Comparison of ENCODE assay signal across 8 cellular contexts in genomic region chr5:96565843-96566242, GRCh38.
DNase-seq lines count a peak whose midpoint lies in the region; ATAC-seq and TF ChIP-seq lines count a peak whose summit lies in the region.

No MANE protein-coding gene starts in this region.

- H3K27ac Mint-ChIP-seq in activated T-helper 2 cell treated with anti-CD3 and anti-CD28 coated beads, Interferon-gamma antibody, Interleukin-2, Interleukin-4, amounts not matched to agents 10 μg/mL and 5 μg/mL and 100 μg/mL, durations not matched to agents 14 hours and 24 hours and 36 hours = no peak overlapping the region
- H3K27ac Mint-ChIP-seq in activated CD4-positive, alpha-beta memory T cell treated with anti-CD3 and anti-CD28 coated beads, Interleukin-2, amount 10 ng/mL, durations not matched to agents 7 days and 5 days = no peak overlapping the region

- H2AFZ ChIP-seq in osteoblast (ENCODE audit: low read length) = no peak overlapping the region

- H4K20me1 ChIP-seq in osteoblast (ENCODE audit: insufficient read depth, low read length) = no peaks in the 10 kb centered on the region

- WGBS in psoas muscle, 3 donors = 43 to 59% (median 45%) methylated on average over 4 of the region's 4 CpGs

- peaks cover 14% of the 10 kb centered on the region for H3K4me1 Mint-ChIP-seq in activated T-helper 2 cell treated with anti-CD3 and anti-CD28 coated beads, Interferon-gamma antibody, Interleukin-2, Interleukin-4, amounts not matched to agents 10 μg/mL and 5 μg/mL and 100 μg/mL, durations not matched to agents 14 hours and 24 hours and 36 hours (ENCODE audit: low read depth)
- peaks cover 17% of the 10 kb centered on the region for H3K4me1 Mint-ChIP-seq in activated CD4-positive, alpha-beta memory T cell treated with anti-CD3 and anti-CD28 coated beads, Interleukin-2, amount 10 ng/mL, durations not matched to agents 7 days and 5 days

- no peak overlapping the region for H3K4me3 Mint-ChIP-seq in activated T-helper 2 cell treated with anti-CD3 and anti-CD28 coated beads, Interferon-gamma antibody, Interleukin-2, Interleukin-4, amounts not matched to agents 10 μg/mL and 5 μg/mL and 100 μg/mL, durations not matched to agents 14 hours and 24 hours and 36 hours (ENCODE audit: low read depth)
- H3K4me3 Mint-ChIP-seq in activated CD4-positive, alpha-beta memory T cell treated with anti-CD3 and anti-CD28 coated beads, Interleukin-2, amount 10 ng/mL, durations not matched to agents 7 days and 5 days = no peak overlapping the region

- H3K9me3 ChIP-seq in osteoblast (ENCODE audit: low read depth, low read length) (no peaks in the 10 kb centered on the region), psoas muscle (no peaks in the 10 kb centered on the region)

- no peaks in the 10 kb centered on the region for H3K9me3 Mint-ChIP-seq in activated T-helper 2 cell treated with anti-CD3 and anti-CD28 coated beads, Interferon-gamma antibody, Interleukin-2, Interleukin-4, amounts not matched to agents 10 μg/mL and 5 μg/mL and 100 μg/mL, durations not matched to agents 14 hours and 24 hours and 36 hours
- peaks cover 2% of the 10 kb centered on the region for H3K9me3 Mint-ChIP-seq in activated CD4-positive, alpha-beta memory T cell treated with anti-CD3 and anti-CD28 coated beads, Interleukin-2, amount 10 ng/mL, durations not matched to agents 7 days and 5 days

- H3K36me3 Mint-ChIP-seq in activated T-helper 2 cell treated with anti-CD3 and anti-CD28 coated beads, Interferon-gamma antibody, Interleukin-2, Interleukin-4, amounts not matched to agents 10 μg/mL and 5 μg/mL and 100 μg/mL, durations not matched to agents 14 hours and 24 hours and 36 hours (ENCODE audit: low read depth) = no peaks in the 10 kb centered on the region
- H3K36me3 Mint-ChIP-seq in activated CD4-positive, alpha-beta memory T cell treated with anti-CD3 and anti-CD28 coated beads, Interleukin-2, amount 10 ng/mL, durations not matched to agents 7 days and 5 days (ENCODE audit: low read depth) = no peaks in the 10 kb centered on the region

- H3K4me3 ChIP-seq in osteoblast (ENCODE audit: insufficient read depth, low read length) = no peak overlapping the region
- no peak overlapping the region for H3K4me3 ChIP-seq in psoas muscle

- CTCF ChIA-PET in activated CD4-positive, alpha-beta memory T cell treated with anti-CD3 and anti-CD28 coated beads, Interleukin-2, amount 10 ng/mL, durations not matched to agents 7 days and 5 days (lab: Charles Lee) = no interaction called here

- DNase-seq in T1000 (lab: John Stamatoyannopoulos, UW) = peak; percentile 13
- DNase-seq in osteoblast (ENCODE audit: insufficient read length, low spot score, missing footprints) = peak; percentile 78
- no peak for DNase-seq in activated T-helper 2 cell treated with anti-CD3 and anti-CD28 coated beads, Interferon-gamma antibody, Interleukin-2, Interleukin-4, amounts not matched to agents 10 μg/mL and 5 μg/mL and 100 μg/mL, durations not matched to agents 14 hours and 24 hours and 36 hours (ENCODE audit: low spot score)
- DNase-seq in psoas muscle = no peak
- no peak for DNase-seq in activated CD4-positive, alpha-beta memory T cell treated with anti-CD3 and anti-CD28 coated beads, Interleukin-2, amount 10 ng/mL, durations not matched to agents 7 days and 5 days
- no peak for DNase-seq in NAMALWA (ENCODE audit: low spot score)

- TF ChIP-seq CTCF in osteoblast (IDR thresholded peaks at IDR 0.05; ENCODE audit: extremely low read depth, low read depth, low read length) (no peak), psoas muscle (IDR thresholded peaks at IDR 0.05) (no peak)

- H3K27me3 ChIP-seq in osteoblast (ENCODE audit: insufficient read depth, low read length) = no peaks in the 10 kb centered on the region
- H3K27me3 ChIP-seq in psoas muscle (ENCODE audit: insufficient read depth in 3 of 3, low read length in 2 of 3) = peaks cover 0 to 8% (median 0%) of the 10 kb centered on the region in 3 donors

- H3K36me3 ChIP-seq in osteoblast (ENCODE audit: insufficient read depth, low read length) (no peaks in the 10 kb centered on the region), psoas muscle (ENCODE audit: insufficient read depth in 1 of 2, low read depth in 1 of 2) (no peaks in the 10 kb centered on the region)

- intact Hi-C loops in activated T-helper 2 cell treated with anti-CD3 and anti-CD28 coated beads, Interferon-gamma antibody, Interleukin-2, Interleukin-4, amounts not matched to agents 10 μg/mL and 5 μg/mL and 100 μg/mL, durations not matched to agents 14 hours and 24 hours and 36 hours (cut with micrococcal nuclease) = loop anchor here (2.0 kb wide), 1 partner anchor 29 kb away; no protein-coding TSS in a partner anchor
- intact Hi-C loops in psoas muscle (cut with DNase I) = no loop called here

- H3K79me2 ChIP-seq in osteoblast (ENCODE audit: insufficient read depth, low read length) = no peaks in the 10 kb centered on the region

- peaks cover 29% of the 10 kb centered on the region for H3K27me3 Mint-ChIP-seq in activated T-helper 2 cell treated with anti-CD3 and anti-CD28 coated beads, Interferon-gamma antibody, Interleukin-2, Interleukin-4, amounts not matched to agents 10 μg/mL and 5 μg/mL and 100 μg/mL, durations not matched to agents 14 hours and 24 hours and 36 hours (ENCODE audit: low read depth)
- no peaks in the 10 kb centered on the region for H3K27me3 Mint-ChIP-seq in activated CD4-positive, alpha-beta memory T cell treated with anti-CD3 and anti-CD28 coated beads, Interleukin-2, amount 10 ng/mL, durations not matched to agents 7 days and 5 days

- POLR2A ChIA-PET in activated CD4-positive, alpha-beta memory T cell treated with anti-CD3 and anti-CD28 coated beads, Interleukin-2, amount 10 ng/mL, durations not matched to agents 7 days and 5 days (lab: Charles Lee) = interaction anchor here (1.1 kb wide), 1 partner anchor 29 kb away, joined by 3 read pairs; no protein-coding TSS in a partner anchor

- ATAC-seq in GM18868 (IDR thresholded peaks at IDR 0.05; ENCODE audit: unreplicated experiment) = peak; percentile 94
- peak; percentile 63 for ATAC-seq in HG03039 (IDR thresholded peaks at IDR 0.05; ENCODE audit: unreplicated experiment)
- no peak for ATAC-seq in psoas muscle

- H3K4me2 ChIP-seq in osteoblast (ENCODE audit: insufficient read depth, low read length) = peak overlapping the region; percentile 40

- H3K4me1 ChIP-seq in osteoblast (ENCODE audit: insufficient read depth, low read length) = peaks cover 52% of the 10 kb centered on the region
- H3K4me1 ChIP-seq in psoas muscle = peaks cover 3% of the 10 kb centered on the region

- H3K27ac ChIP-seq in osteoblast (ENCODE audit: low read depth, low read length) (peak overlapping the region; percentile 76), psoas muscle (no peak overlapping the region)

Comparison
In these comparisons a context has a peak if more than half of its experiments do, and no peak if none do; other contexts are left out.
1. ATAC-seq: peak in GM18868 (single experiment) and HG03039 (single experiment); none in psoas muscle (0 of 4).
2. DNase-seq: peak in T1000 (single experiment) and osteoblast (single experiment); none in activated T-helper 2 cell treated with anti-CD3 and anti-CD28 coated beads, Interferon-gamma antibody, Interleukin-2, Interleukin-4, amounts not matched to agents 10 μg/mL and 5 μg/mL and 100 μg/mL, durations not matched to agents 14 hours and 24 hours and 36 hours (single experiment), psoas muscle (0 of 2), activated CD4-positive, alpha-beta memory T cell treated with anti-CD3 and anti-CD28 coated beads, Interleukin-2, amount 10 ng/mL, durations not matched to agents 7 days and 5 days (single experiment) and NAMALWA (single experiment).